ENCODE assay signal across 29 cellular contexts in genomic region chr6:1075880-1076279, GRCh38.
"Had no signal": no experiment of that assay in that cellular context is flagged by ENCODE, and none has a peak within 500 bp of the region (broad histone marks: within the 10 kb centered on the region; RNA-seq: fewer than 3 reads in every experiment).

No MANE protein-coding gene starts in this region.

- H3K4me2 ChIP-seq: neural progenitor cell had no signal

- H3K4me3 Mint-ChIP-seq: natural killer cell; nephron; neural progenitor cell; stimulated activated effector memory CD8-positive, alpha-beta T cell treated with anti-CD3 and anti-CD28 coated beads, Interleukin-12 subunit alpha, Interleukin-12 subunit beta, amount 100 ng/mL, for 72 hours; stimulated activated naive B cell treated with anti-CD40 and anti-IgM and Interleukin-4, amounts not matched to agents 10 μg/mL and 1 μg/mL and 100 μg/mL, for 72 hours; stimulated activated naive CD8-positive, alpha-beta T cell treated with anti-CD3 and anti-CD28 coated beads, Interleukin-15, Interleukin-2, amounts not matched to agents 100 ng/mL and 50 ng/mL, for 24 hours; type B pancreatic cell had no signal

- H3K27ac Mint-ChIP-seq: natural killer cell; neural progenitor cell; stimulated activated effector memory CD8-positive, alpha-beta T cell treated with anti-CD3 and anti-CD28 coated beads, Interleukin-12 subunit alpha, Interleukin-12 subunit beta, amount 100 ng/mL, for 72 hours; stimulated activated naive B cell treated with anti-CD40 and anti-IgM and Interleukin-4, amounts not matched to agents 10 μg/mL and 1 μg/mL and 100 μg/mL, for 72 hours; stimulated activated naive CD8-positive, alpha-beta T cell treated with anti-CD3 and anti-CD28 coated beads, Interleukin-15, Interleukin-2, amounts not matched to agents 100 ng/mL and 50 ng/mL, for 24 hours; type B pancreatic cell had no signal

- DNase-seq: natural killer cell; occipital lobe; ovary; posterior cingulate gyrus; psoas muscle; right cardiac atrium; right lobe of liver; sigmoid colon; small intestine; stimulated activated CD4-positive, alpha-beta T cell treated with anti-CD3 and anti-CD28 coated beads, Interleukin-15, amount 100 ng/mL, for 24 hours; stimulated activated CD4-positive, alpha-beta T cell treated with anti-CD3 and anti-CD28 coated beads, Interleukin-2, amount 100 ng/mL, for 24 hours; stimulated activated CD4-positive, alpha-beta T cell treated with anti-CD3 and anti-CD28 coated beads, Interleukin-2, amount 100 ng/mL, for 48 hours; stimulated activated CD4-positive, alpha-beta T cell treated with anti-CD3 and anti-CD28 coated beads, Interleukin-4, amount 100 ng/mL, for 24 hours; stimulated activated naive B cell treated with anti-CD40 and anti-IgM and Interleukin-4, amounts not matched to agents 10 μg/mL and 1 μg/mL and 100 μg/mL, for 72 hours; stimulated activated naive CD4-positive, alpha-beta T cell treated with Interleukin-2 at 50 U/mL for 16 hours; substantia nigra; testis; tibial artery; transverse colon; upper lobe of right lung; uterus had no signal

- H3K27ac ChIP-seq: neural progenitor cell, ovary, parathyroid adenoma, psoas muscle, right lobe of liver, sigmoid colon, suprapubic skin, testis, tibial artery, transverse colon, upper lobe of right lung, uterus had no signal

- H3K9ac ChIP-seq: neural progenitor cell, parathyroid adenoma had no signal

- H3K9me3 ChIP-seq: ovary, psoas muscle, right lobe of liver, sigmoid colon, suprapubic skin, testis, tibial artery, transverse colon, upper lobe of right lung, uterus had no signal

- H3K36me3 ChIP-seq: neural progenitor cell, ovary, right lobe of liver, sigmoid colon, suprapubic skin, tibial artery, transverse colon, upper lobe of right lung, uterus had no signal

- H2AFZ ChIP-seq: neural progenitor cell, parathyroid adenoma had no signal

- H3K36me3 Mint-ChIP-seq: natural killer cell; neural progenitor cell; stimulated activated effector memory CD8-positive, alpha-beta T cell treated with anti-CD3 and anti-CD28 coated beads, Interleukin-12 subunit alpha, Interleukin-12 subunit beta, amount 100 ng/mL, for 72 hours; stimulated activated naive B cell treated with anti-CD40 and anti-IgM and Interleukin-4, amounts not matched to agents 10 μg/mL and 1 μg/mL and 100 μg/mL, for 72 hours; type B pancreatic cell had no signal

- H3K27me3 ChIP-seq: neural progenitor cell, ovary, right lobe of liver, sigmoid colon, suprapubic skin, testis, transverse colon, upper lobe of right lung, uterus had no signal

- H3K4me1 ChIP-seq: parathyroid adenoma, psoas muscle, right lobe of liver, sigmoid colon, testis, tibial artery, uterus had no signal

- H3K4me1 Mint-ChIP-seq: natural killer cell; stimulated activated effector memory CD8-positive, alpha-beta T cell treated with anti-CD3 and anti-CD28 coated beads, Interleukin-12 subunit alpha, Interleukin-12 subunit beta, amount 100 ng/mL, for 72 hours; stimulated activated naive B cell treated with anti-CD40 and anti-IgM and Interleukin-4, amounts not matched to agents 10 μg/mL and 1 μg/mL and 100 μg/mL, for 72 hours had no signal

- H3K27me3 Mint-ChIP-seq: progenitor cell of endocrine pancreas had no signal

- H3K9me3 Mint-ChIP-seq: natural killer cell; nephron; stimulated activated effector memory CD8-positive, alpha-beta T cell treated with anti-CD3 and anti-CD28 coated beads, Interleukin-12 subunit alpha, Interleukin-12 subunit beta, amount 100 ng/mL, for 72 hours; stimulated activated naive B cell treated with anti-CD40 and anti-IgM and Interleukin-4, amounts not matched to agents 10 μg/mL and 1 μg/mL and 100 μg/mL, for 72 hours; stimulated activated naive CD8-positive, alpha-beta T cell treated with anti-CD3 and anti-CD28 coated beads, Interleukin-15, Interleukin-2, amounts not matched to agents 100 ng/mL and 50 ng/mL, for 24 hours; type B pancreatic cell had no signal

- H3K4me3 ChIP-seq: neural progenitor cell, ovary, psoas muscle, right lobe of liver, sigmoid colon, suprapubic skin, testis, tibial artery, transverse colon, upper lobe of right lung, uterus had no signal

- ATAC-seq: natural killer cell; psoas muscle; right cardiac atrium; stimulated activated effector memory CD8-positive, alpha-beta T cell treated with anti-CD3 and anti-CD28 coated beads, Interleukin-12 subunit alpha, Interleukin-12 subunit beta, amount 100 ng/mL, for 72 hours; stimulated activated naive B cell treated with anti-CD40 and anti-IgM and Interleukin-4, amounts not matched to agents 10 μg/mL and 1 μg/mL and 100 μg/mL, for 72 hours had no signal
